12 cellular contexts compared by ENCODE assay signal in the genomic region with DNA sequence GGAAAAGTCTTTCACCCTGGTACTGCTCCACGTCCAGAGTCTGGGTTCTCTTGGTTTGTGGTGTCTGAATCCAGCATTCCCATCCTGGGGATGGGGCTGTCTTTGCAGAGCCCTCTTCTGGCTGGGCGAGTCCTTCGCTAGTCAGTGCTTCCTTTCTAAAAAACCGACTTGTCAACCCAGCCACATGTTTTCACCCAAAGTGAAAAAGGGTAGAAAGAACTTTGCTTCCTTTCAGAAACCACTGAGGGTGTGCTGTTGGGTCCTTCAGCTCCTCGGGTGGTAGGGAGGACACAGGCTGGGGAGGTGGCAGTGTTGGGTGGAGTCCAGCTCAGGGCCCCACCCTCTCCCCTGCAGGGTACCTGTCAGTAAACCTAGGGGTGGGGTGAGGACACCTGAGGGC. TPM values are rescaled to one million over a fixed set of nuclear protein-coding genes. Genes with fewer than 3 reads are reported as not detected.
DNase-seq lines count a peak whose midpoint lies in the region; ATAC-seq and TF ChIP-seq lines count a peak whose summit lies in the region.
"Not testable (repeated sequence)": the region's sequence is repeated elsewhere in the genome, so short reads cannot be mapped to it uniquely, and the experiment has no call there.
"Had no signal": no experiment of that assay in that cellular context is flagged by ENCODE, and none has a peak within 500 bp of the region (broad histone marks: within the 10 kb centered on the region; RNA-seq: fewer than 3 reads in every experiment).

No MANE protein-coding gene starts in this region.

- H3K27ac Mint-ChIP-seq in CD8-positive, alpha-beta memory T cell: peak overlapping the region; percentile 92 to 99 (median 96)
- peak overlapping the region; percentile 83 for H3K27ac Mint-ChIP-seq in stimulated activated effector memory CD8-positive, alpha-beta T cell treated with anti-CD3 and anti-CD28 coated beads, Interleukin-12 subunit alpha, Interleukin-12 subunit beta, amount 100 ng/mL, for 72 hours

- not testable (repeated sequence) for H3K9me3 ChIP-seq in CD8-positive, alpha-beta memory T cell (ENCODE audit: low read length); right atrium auricular region

- not testable (repeated sequence) for H3K4me3 ChIP-seq in CD8-positive, alpha-beta memory T cell (ENCODE audit: low read length); right atrium auricular region

- POLR2A ChIA-PET in CD8-positive, alpha-beta memory T cell (lab: Charles Lee): interaction anchor here (1.1 kb wide), 2 partner anchors 13 to 15 kb away, joined by 5 to 7 read pairs; a partner anchor contains a TSS

- CTCF ChIA-PET in CD8-positive, alpha-beta memory T cell (lab: Charles Lee): interaction anchor here (1.1 to 1.3 kb wide), 3 partner anchors 13 to 15 kb away, joined by 3 to 11 read pairs (median 4); a partner anchor contains a TSS

- H3K4me1 ChIP-seq in CD8-positive, alpha-beta memory T cell (ENCODE audit: insufficient read depth, low read length): peaks cover 42% of the 10 kb centered on the region
- H3K4me1 ChIP-seq in right atrium auricular region: not testable (repeated sequence)

- TF ChIP-seq CTCF in right atrium auricular region (IDR thresholded peaks at IDR 0.05): not testable (repeated sequence)

- H3K4me3 Mint-ChIP-seq in CD8-positive, alpha-beta memory T cell: peak overlapping the region; percentile 45 to 70 (median 59)
- peak overlapping the region; percentile 42 for H3K4me3 Mint-ChIP-seq in stimulated activated effector memory CD8-positive, alpha-beta T cell treated with anti-CD3 and anti-CD28 coated beads, Interleukin-12 subunit alpha, Interleukin-12 subunit beta, amount 100 ng/mL, for 72 hours

- H3K9me3 Mint-ChIP-seq in CD8-positive, alpha-beta memory T cell; stimulated activated effector memory CD8-positive, alpha-beta T cell treated with anti-CD3 and anti-CD28 coated beads, Interleukin-12 subunit alpha, Interleukin-12 subunit beta, amount 100 ng/mL, for 72 hours: not testable (repeated sequence)

- not testable (repeated sequence) for H3K27me3 ChIP-seq in CD8-positive, alpha-beta memory T cell (ENCODE audit: insufficient read depth, low read length, poor library complexity, severe bottlenecking); right atrium auricular region

- not testable (repeated sequence) for H3K36me3 ChIP-seq in CD8-positive, alpha-beta memory T cell (ENCODE audit: insufficient read depth, low read length); right atrium auricular region

- not testable (repeated sequence) for H3K27me3 Mint-ChIP-seq in CD8-positive, alpha-beta memory T cell

- ATAC-seq in GM19452 (IDR thresholded peaks at IDR 0.05; ENCODE audit: unreplicated experiment) (peak; percentile 46), HG02798 (IDR thresholded peaks at IDR 0.05; ENCODE audit: poor library complexity, unreplicated experiment) (peak; percentile 53), HG03460 (IDR thresholded peaks at IDR 0.05; ENCODE audit: unreplicated experiment) (peak; percentile 59)
- peak; percentile 76 for ATAC-seq in stimulated activated effector memory CD8-positive, alpha-beta T cell treated with anti-CD3 and anti-CD28 coated beads, Interleukin-12 subunit alpha, Interleukin-12 subunit beta, amount 100 ng/mL, for 72 hours

- H3K27ac ChIP-seq in CD8-positive, alpha-beta memory T cell (ENCODE audit: low read depth, low read length): peak overlapping the region; percentile 78
- H3K27ac ChIP-seq in right atrium auricular region: peak overlapping the region; percentile 63 to 69

- H3K36me3 Mint-ChIP-seq in CD8-positive, alpha-beta memory T cell; stimulated activated effector memory CD8-positive, alpha-beta T cell treated with anti-CD3 and anti-CD28 coated beads, Interleukin-12 subunit alpha, Interleukin-12 subunit beta, amount 100 ng/mL, for 72 hours: not testable (repeated sequence)

- DNase-seq in CD8-positive, alpha-beta memory T cell: peak; percentile 5 to 68 (median 63)
- DNase-seq in RPMI8226: peak; percentile 53
- peak; percentile 14 for DNase-seq in activated naive CD4-positive, alpha-beta T cell treated with Interleukin-2 at 50 U/mL for 16 hours
- not testable (repeated sequence) for DNase-seq in right atrium auricular region (ENCODE audit: low spot score); stimulated activated effector memory CD8-positive, alpha-beta T cell treated with anti-CD3 and anti-CD28 coated beads, Interleukin-12 subunit alpha, Interleukin-12 subunit beta, amount 100 ng/mL, for 72 hours (ENCODE audit: low spot score in 2 of 2)

- peaks cover 23 to 53% (median 39%) of the 10 kb centered on the region in 3 donors for H3K4me1 Mint-ChIP-seq in CD8-positive, alpha-beta memory T cell
- peaks cover 25% of the 10 kb centered on the region for H3K4me1 Mint-ChIP-seq in stimulated activated effector memory CD8-positive, alpha-beta T cell treated with anti-CD3 and anti-CD28 coated beads, Interleukin-12 subunit alpha, Interleukin-12 subunit beta, amount 100 ng/mL, for 72 hours

RNA-seq across cellular contexts. Expression of a gene that starts 14.9 kb away (rescaled TPM):
- 10 to 100 TPM; 33.4 to 35.3 TPM for total RNA-seq in CD8-positive, alpha-beta memory T cell
- polyA plus RNA-seq in CD8-positive, alpha-beta memory T cell: 19.9 TPM
- total RNA-seq in right atrium auricular region: 10 to 100 TPM; 10.8 to 14.4 TPM

RNA-seq across cellular contexts. Expression of a gene that starts 20.8 kb away (rescaled TPM):
- total RNA-seq in CD8-positive, alpha-beta memory T cell: 10 to 100 TPM; 84.6 to 86.0 TPM
- polyA plus RNA-seq in CD8-positive, alpha-beta memory T cell: 145 TPM
- 10 to 100 TPM; 91.1 to 93.1 TPM for total RNA-seq in right atrium auricular region

RNA-seq across cellular contexts. Expression of a gene that starts 23.8 kb away (rescaled TPM):
- total RNA-seq in CD8-positive, alpha-beta memory T cell: not detected
- not detected for polyA plus RNA-seq in CD8-positive, alpha-beta memory T cell
- total RNA-seq in right atrium auricular region: not detected
- total RNA-seq: Daoy, HT1080, mesenteric fat pad, renal cortical epithelial cell had no signal
